Comparison of ENCODE assay signal across 21 cellular contexts in genomic region chr21:43882952-43883492, GRCh38. TPM values are rescaled to one million over a fixed set of nuclear protein-coding genes. Genes with fewer than 3 reads are reported as not detected.
DNase-seq lines count a peak whose midpoint lies in the region; ATAC-seq and TF ChIP-seq lines count a peak whose summit lies in the region.
"Had no signal": no experiment of that assay in that cellular context is flagged by ENCODE, and none has a peak within 500 bp of the region (broad histone marks: within the 10 kb centered on the region; RNA-seq: fewer than 3 reads in every experiment).

No MANE protein-coding gene starts in this region.

- H3K4me1 Mint-ChIP-seq in natural killer cell treated with Interleukin-12 subunit alpha and Interleukin-12 subunit beta and Interleukin-15 and Interleukin-18, amount 100 ng/mL, for 72 hours (ENCODE audit: low read depth in 2 of 2): peaks cover 19 to 33% of the 10 kb centered on the region in 2 donors
- peaks cover 23 to 39% of the 10 kb centered on the region in 2 donors for H3K4me1 Mint-ChIP-seq in natural killer cell
- peaks cover 15% of the 10 kb centered on the region for H3K4me1 Mint-ChIP-seq in activated T-helper 17 cell treated with anti-CD3 and anti-CD28 coated beads, Interleukin-2, amount 50 U/mL, for 72 hours

- H3K4me1 ChIP-seq in mucosa of descending colon (ENCODE audit: low read depth): peaks cover 25% of the 10 kb centered on the region
- H3K4me1 ChIP-seq: foreskin keratinocyte had no signal

- no peaks in the 10 kb centered on the region for H3K9me3 Mint-ChIP-seq in natural killer cell treated with Interleukin-12 subunit alpha and Interleukin-12 subunit beta and Interleukin-15 and Interleukin-18, amount 100 ng/mL, for 72 hours
- no peaks in the 10 kb centered on the region for H3K9me3 Mint-ChIP-seq in natural killer cell
- no peaks in the 10 kb centered on the region for H3K9me3 Mint-ChIP-seq in activated T-helper 17 cell treated with anti-CD3 and anti-CD28 coated beads, Interleukin-2, amount 50 U/mL, for 72 hours
- H3K9me3 Mint-ChIP-seq: IgD-negative memory B cell; naive thymus-derived CD4-positive, alpha-beta T cell had no signal

- no peaks in the 10 kb centered on the region for H3K36me3 ChIP-seq in mucosa of descending colon (ENCODE audit: low read depth)

- ATAC-seq in natural killer cell treated with Interleukin-12 subunit alpha and Interleukin-12 subunit beta and Interleukin-15 and Interleukin-18, amount 100 ng/mL, for 72 hours: no peak
- ATAC-seq in natural killer cell: no peak
- no peak for ATAC-seq in activated T-helper 17 cell treated with anti-CD3 and anti-CD28 coated beads, Interleukin-2, amount 50 U/mL, for 72 hours (replicated peaks)
- no peak for ATAC-seq in mucosa of descending colon
- no peak for ATAC-seq in GM21723 (IDR thresholded peaks at IDR 0.05; ENCODE audit: unreplicated experiment)
- ATAC-seq: naive thymus-derived CD4-positive, alpha-beta T cell had no signal

- intact Hi-C loops in natural killer cell (cut with micrococcal nuclease): loop anchor here (5.0 kb wide), 1 partner anchor 34 kb away; no protein-coding TSS in a partner anchor
- intact Hi-C loops in mucosa of descending colon (cut with DNase I, micrococcal nuclease): no loop called here

- no peaks in the 10 kb centered on the region for H3K36me3 Mint-ChIP-seq in natural killer cell treated with Interleukin-12 subunit alpha and Interleukin-12 subunit beta and Interleukin-15 and Interleukin-18, amount 100 ng/mL, for 72 hours
- H3K36me3 Mint-ChIP-seq in natural killer cell: no peaks in the 10 kb centered on the region
- peaks cover 21% of the 10 kb centered on the region for H3K36me3 Mint-ChIP-seq in activated T-helper 17 cell treated with anti-CD3 and anti-CD28 coated beads, Interleukin-2, amount 50 U/mL, for 72 hours (ENCODE audit: low read depth)

- TF ChIP-seq CTCF in natural killer cell (IDR thresholded peaks at IDR 0.05) (no peak), mucosa of descending colon (IDR thresholded peaks at IDR 0.05) (no peak)

- DNase-seq in natural killer cell treated with Interleukin-12 subunit alpha and Interleukin-12 subunit beta and Interleukin-15 and Interleukin-18, amount 100 ng/mL, for 72 hours (ENCODE audit: low spot score): peak; percentile 5
- DNase-seq in natural killer cell: no peak
- DNase-seq in mucosa of descending colon: peak in 2 of 3 donors; percentile 35 to 41
- no peak for DNase-seq in NAMALWA (ENCODE audit: low spot score)
- DNase-seq in cortex of kidney (lab: John Stamatoyannopoulos, UW): no peak
- DNase-seq: effector CD8-positive, alpha-beta T cell; EL; foreskin keratinocyte; left cardiac atrium; mesendoderm; naive thymus-derived CD4-positive, alpha-beta T cell; NCI-H1105 treated with DMSO at 0.1 percent for 48 hours; NCI-H2081; NCI-H345; NCI-H82; T-helper 9 cell had no signal

- H3K27me3 Mint-ChIP-seq in natural killer cell treated with Interleukin-12 subunit alpha and Interleukin-12 subunit beta and Interleukin-15 and Interleukin-18, amount 100 ng/mL, for 72 hours: no peaks in the 10 kb centered on the region
- no peaks in the 10 kb centered on the region for H3K27me3 Mint-ChIP-seq in natural killer cell (ENCODE audit: low read depth in 2 of 2)
- no peaks in the 10 kb centered on the region for H3K27me3 Mint-ChIP-seq in activated T-helper 17 cell treated with anti-CD3 and anti-CD28 coated beads, Interleukin-2, amount 50 U/mL, for 72 hours
- H3K27me3 Mint-ChIP-seq: IgD-negative memory B cell; naive thymus-derived CD4-positive, alpha-beta T cell had no signal

- H3K4me3 ChIP-seq in mucosa of descending colon: no peak overlapping the region
- H3K4me3 ChIP-seq: smooth muscle cell, thoracic aorta had no signal

- H3K4me3 Mint-ChIP-seq in natural killer cell treated with Interleukin-12 subunit alpha and Interleukin-12 subunit beta and Interleukin-15 and Interleukin-18, amount 100 ng/mL, for 72 hours: no peak overlapping the region
- no peak overlapping the region for H3K4me3 Mint-ChIP-seq in natural killer cell
- no peak overlapping the region for H3K4me3 Mint-ChIP-seq in activated T-helper 17 cell treated with anti-CD3 and anti-CD28 coated beads, Interleukin-2, amount 50 U/mL, for 72 hours

- no peaks in the 10 kb centered on the region for H3K9me3 ChIP-seq in mucosa of descending colon
- H3K9me3 ChIP-seq: thoracic aorta had no signal

- no peak overlapping the region for H3K27ac Mint-ChIP-seq in natural killer cell treated with Interleukin-12 subunit alpha and Interleukin-12 subunit beta and Interleukin-15 and Interleukin-18, amount 100 ng/mL, for 72 hours
- no peak overlapping the region for H3K27ac Mint-ChIP-seq in natural killer cell
- peak overlapping the region; percentile 69 for H3K27ac Mint-ChIP-seq in activated T-helper 17 cell treated with anti-CD3 and anti-CD28 coated beads, Interleukin-2, amount 50 U/mL, for 72 hours
- H3K27ac Mint-ChIP-seq: IgD-negative memory B cell had no signal

RNA-seq across cellular contexts. Expression of gene AGPAT3, which starts 18.0 kb away (rescaled TPM):
- total RNA-seq in natural killer cell treated with Interleukin-12 subunit alpha and Interleukin-12 subunit beta and Interleukin-15 and Interleukin-18, amount 100 ng/mL, for 72 hours: 100 to 1,000 TPM in 1 of 2 donors, 10 to 100 TPM in 1; 66.8 to 115 TPM
- total RNA-seq in natural killer cell: 10 to 100 TPM; 39.5 to 45.7 (median 42.3) TPM
- 10 to 100 TPM; 44.8 to 100.0 TPM for total RNA-seq in activated T-helper 17 cell treated with anti-CD3 and anti-CD28 coated beads, Interleukin-2, amount 50 U/mL, for 72 hours
- total RNA-seq in mucosa of descending colon: 100 to 1,000 TPM in 1 of 3 donors, 10 to 100 TPM in 2; 77.7 to 120 (median 97.7) TPM

Comparison
In these comparisons a context has a peak if more than half of its experiments do, and no peak if none do; other contexts are left out.
1. DNase-seq: peak in natural killer cell treated with Interleukin-12 subunit alpha and Interleukin-12 subunit beta and Interleukin-15 and Interleukin-18, amount 100 ng/mL, for 72 hours (single experiment) and mucosa of descending colon (2 of 3); none in natural killer cell (single experiment), NAMALWA (single experiment) and cortex of kidney (single experiment).